In the genomic region with DNA sequence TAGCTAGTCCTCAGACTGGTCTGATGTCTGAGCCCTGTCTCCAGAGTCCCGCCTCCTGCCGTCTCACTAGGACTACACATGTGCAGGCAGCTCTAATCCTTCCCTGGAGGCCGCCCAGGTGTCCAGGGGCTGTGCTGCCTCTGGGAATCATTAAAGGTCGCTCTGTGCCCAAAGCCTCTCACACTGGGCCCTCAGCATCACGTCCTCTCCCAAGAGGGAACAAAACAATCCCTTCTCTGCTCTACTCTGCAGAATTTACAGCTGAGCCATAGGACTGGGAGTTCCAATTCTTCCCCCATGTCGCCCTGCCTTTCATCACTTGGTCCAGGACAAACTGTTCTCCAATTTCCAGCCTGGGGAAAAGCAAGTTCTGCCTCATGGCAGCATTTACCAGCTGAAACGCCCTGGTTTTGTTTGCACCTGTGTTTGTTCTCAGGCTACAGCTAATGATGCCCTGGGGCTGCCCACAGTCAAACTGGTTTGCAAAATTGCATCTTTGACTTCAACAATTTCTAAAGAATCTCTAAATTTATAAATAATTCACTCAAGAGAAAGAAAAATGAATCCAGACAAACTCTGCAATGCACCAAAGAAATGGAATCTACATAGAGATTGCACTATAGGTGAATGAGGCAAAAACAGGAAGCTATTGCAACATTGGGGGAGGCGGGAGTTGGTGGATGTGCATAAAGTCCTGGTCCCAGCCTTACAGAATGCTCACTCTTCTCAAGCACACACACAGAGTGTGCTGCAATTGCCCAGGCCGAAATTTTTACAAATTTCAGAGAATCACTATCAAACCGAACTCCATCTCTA, we compare ENCODE assay signal across 12 cellular contexts. TPM values are rescaled to one million over a fixed set of nuclear protein-coding genes. Genes with fewer than 3 reads are reported as not detected.
DNase-seq lines count a peak whose midpoint lies in the region; ATAC-seq and TF ChIP-seq lines count a peak whose summit lies in the region.
"Had no signal": no experiment of that assay in that cellular context is flagged by ENCODE, and none has a peak within 500 bp of the region (broad histone marks: within the 10 kb centered on the region; RNA-seq: fewer than 3 reads in every experiment).

No MANE protein-coding gene starts in this region.

- peaks cover 8% of the 10 kb centered on the region for H3K4me1 Mint-ChIP-seq in activated naive CD4-positive, alpha-beta T cell treated with anti-CD3 and anti-CD28 coated beads, Interleukin-2, amount 10 ng/mL, durations not matched to agents 7 days and 5 days
- H3K4me1 Mint-ChIP-seq in CD4-positive, alpha-beta T cell (ENCODE audit: low read depth), result peaks cover 1% of the 10 kb centered on the region

- intact Hi-C loops in vagina (cut with DNase I) (no loop called here), sciatic nerve (cut with DNase I) (loop anchor here (5.0 kb wide), 1 partner anchor 1604 kb away; no protein-coding TSS in a partner anchor)
- intact Hi-C loops in CD4-positive, alpha-beta T cell (cut with DNase I, micrococcal nuclease), result no loop called here

- TF ChIP-seq CTCF in choroid plexus epithelial cell (conservative IDR thresholded peaks at IDR 0.05; ENCODE audit: low read depth, low read length), result no peak
- TF ChIP-seq CTCF in vagina (IDR thresholded peaks at IDR 0.05), result no peak
- no peak for TF ChIP-seq CTCF in CD4-positive, alpha-beta T cell (IDR thresholded peaks at IDR 0.05)

- TF ChIP-seq POLR2A in vagina (IDR thresholded peaks at IDR 0.05), result no peak

- peaks cover 8% of the 10 kb centered on the region for H3K27me3 Mint-ChIP-seq in activated naive CD4-positive, alpha-beta T cell treated with anti-CD3 and anti-CD28 coated beads, Interleukin-2, amount 10 ng/mL, durations not matched to agents 7 days and 5 days
- no peaks in the 10 kb centered on the region for H3K27me3 Mint-ChIP-seq in CD4-positive, alpha-beta T cell
- H3K27me3 Mint-ChIP-seq: activated T-cell treated with anti-CD3 and anti-CD28 coated beads, Interleukin-2, amount 50 U/mL, for 24 hours had no signal

- H3K4me1 ChIP-seq in vagina, result peaks cover 8% of the 10 kb centered on the region
- H3K4me1 ChIP-seq: BE2C, uterus had no signal

- no peaks in the 10 kb centered on the region for H3K9me3 ChIP-seq in vagina
- H3K9me3 ChIP-seq in CD4-positive, alpha-beta T cell (ENCODE audit: control insufficient read depth, low read length), result no peaks in the 10 kb centered on the region
- H3K9me3 ChIP-seq: BE2C, uterus had no signal

- POLR2A ChIA-PET in CD4-positive, alpha-beta T cell (lab: Charles Lee), result no interaction called here

- no peak overlapping the region for H3K27ac Mint-ChIP-seq in activated naive CD4-positive, alpha-beta T cell treated with anti-CD3 and anti-CD28 coated beads, Interleukin-2, amount 10 ng/mL, durations not matched to agents 7 days and 5 days
- no peak overlapping the region for H3K27ac Mint-ChIP-seq in CD4-positive, alpha-beta T cell
- H3K27ac Mint-ChIP-seq: activated T-cell treated with anti-CD3 and anti-CD28 coated beads, Interleukin-2, amount 50 U/mL, for 24 hours; mesothelial cell of epicardium had no signal

- no peak for ATAC-seq in CD4-positive, alpha-beta T cell (ENCODE audit: poor library complexity)
- ATAC-seq in sciatic nerve (no peak), GM21526 (IDR thresholded peaks at IDR 0.05; ENCODE audit: low FRiP score, unreplicated experiment) (no peak)

- H3K27me3 ChIP-seq in vagina, result no peaks in the 10 kb centered on the region
- H3K27me3 ChIP-seq in CD4-positive, alpha-beta T cell (ENCODE audit: control insufficient read depth, insufficient read depth, low read length), result no peaks in the 10 kb centered on the region
- H3K27me3 ChIP-seq: BE2C, uterus had no signal

- H3K4me3 Mint-ChIP-seq in activated naive CD4-positive, alpha-beta T cell treated with anti-CD3 and anti-CD28 coated beads, Interleukin-2, amount 10 ng/mL, durations not matched to agents 7 days and 5 days, result no peak overlapping the region
- no peak overlapping the region for H3K4me3 Mint-ChIP-seq in CD4-positive, alpha-beta T cell
- H3K4me3 Mint-ChIP-seq: activated T-cell treated with anti-CD3 and anti-CD28 coated beads, Interleukin-2, amount 50 U/mL, for 24 hours; mesothelial cell of epicardium had no signal

- H3K36me3 Mint-ChIP-seq in activated naive CD4-positive, alpha-beta T cell treated with anti-CD3 and anti-CD28 coated beads, Interleukin-2, amount 10 ng/mL, durations not matched to agents 7 days and 5 days, result peaks cover 1% of the 10 kb centered on the region
- no peaks in the 10 kb centered on the region for H3K36me3 Mint-ChIP-seq in CD4-positive, alpha-beta T cell (ENCODE audit: low read depth)
- H3K36me3 Mint-ChIP-seq: mesothelial cell of epicardium had no signal

- peak; percentile 22 for DNase-seq in activated naive CD4-positive, alpha-beta T cell treated with anti-CD3 and anti-CD28 coated beads, Interleukin-2, amount 10 ng/mL, durations not matched to agents 7 days and 5 days
- no peak for DNase-seq in activated naive CD4-positive, alpha-beta T cell treated with Interleukin-2 at 50 U/mL for 16 hours
- DNase-seq in NOMO-1 (lab: John Stamatoyannopoulos, UW; ENCODE audit: unreplicated experiment in 2 of 2) (peak; percentile 85 to 94), choroid plexus epithelial cell (ENCODE audit: low read depth) (peak; percentile 75), vagina (ENCODE audit: extremely low spot score in 2 of 2) (no peak), sciatic nerve (ENCODE audit: low spot score) (no peak)
- DNase-seq in CD4-positive, alpha-beta T cell, result no peak
- DNase-seq: activated T-cell treated with anti-CD3 and anti-CD28 coated beads, Interleukin-2, amount 50 U/mL, for 24 hours; BE2C; uterus had no signal

- no peaks in the 10 kb centered on the region for H3K36me3 ChIP-seq in vagina
- H3K36me3 ChIP-seq: BE2C, uterus had no signal

- H3K27ac ChIP-seq in vagina, result peak overlapping the region; percentile 66
- no peak overlapping the region for H3K27ac ChIP-seq in CD4-positive, alpha-beta T cell (ENCODE audit: low read depth, low read length)
- H3K27ac ChIP-seq: uterus had no signal

- peaks cover 3% of the 10 kb centered on the region for H3K9me3 Mint-ChIP-seq in activated naive CD4-positive, alpha-beta T cell treated with anti-CD3 and anti-CD28 coated beads, Interleukin-2, amount 10 ng/mL, durations not matched to agents 7 days and 5 days
- no peaks in the 10 kb centered on the region for H3K9me3 Mint-ChIP-seq in CD4-positive, alpha-beta T cell
- H3K9me3 Mint-ChIP-seq: activated T-cell treated with anti-CD3 and anti-CD28 coated beads, Interleukin-2, amount 50 U/mL, for 24 hours; mesothelial cell of epicardium had no signal

- H3K4me3 ChIP-seq in choroid plexus epithelial cell (ENCODE audit: low read depth, low read length) (no peak overlapping the region), vagina (no peak overlapping the region)
- H3K4me3 ChIP-seq: uterus had no signal

- CTCF ChIA-PET in activated naive CD4-positive, alpha-beta T cell treated with anti-CD3 and anti-CD28 coated beads, Interleukin-2, amount 10 ng/mL, durations not matched to agents 7 days and 5 days (lab: Charles Lee), result interaction anchor here (1.3 kb wide), 1 partner anchor 240 kb away, joined by 3 read pairs; no protein-coding TSS in a partner anchor
- CTCF ChIA-PET in CD4-positive, alpha-beta T cell (lab: Charles Lee), result no interaction called here

RNA-seq across cellular contexts. Expression of gene MRFAP1, which starts 7.2 kb away (rescaled TPM):
- 166 TPM for total RNA-seq in vagina
- 100 to 1,000 TPM; 172 to 181 TPM for total RNA-seq in CD4-positive, alpha-beta T cell
- 276 TPM for total RNA-seq in sciatic nerve

RNA-seq across cellular contexts. Expression of gene MAN2B2, which starts 58.3 kb away (rescaled TPM):
- 26.3 TPM for total RNA-seq in vagina
- 10 to 100 TPM; 25.9 to 28.5 TPM for total RNA-seq in CD4-positive, alpha-beta T cell
- total RNA-seq in sciatic nerve, result 27.2 TPM

Comparison
In these comparisons a context has a peak if more than half of its experiments do, and no peak if none do; other contexts are left out.
1. DNase-seq: peak in activated naive CD4-positive, alpha-beta T cell treated with anti-CD3 and anti-CD28 coated beads, Interleukin-2, amount 10 ng/mL, durations not matched to agents 7 days and 5 days (single experiment), NOMO-1 (2 of 2) and choroid plexus epithelial cell (single experiment); none in activated naive CD4-positive, alpha-beta T cell treated with Interleukin-2 at 50 U/mL for 16 hours (single experiment), vagina (0 of 2), CD4-positive, alpha-beta T cell (0 of 10) and sciatic nerve (single experiment).